13 cellular contexts compared by ENCODE assay signal in genomic region chrX:45068555-45068954, GRCh38.
DNase-seq lines count a peak whose midpoint lies in the region; ATAC-seq and TF ChIP-seq lines count a peak whose summit lies in the region.
"Had no signal": no experiment of that assay in that cellular context is flagged by ENCODE, and none has a peak within 500 bp of the region (broad histone marks: within the 10 kb centered on the region; RNA-seq: fewer than 3 reads in every experiment).

No MANE protein-coding gene starts in this region.

- H3K4me3 ChIP-seq in fibroblast of villous mesenchyme (ENCODE audit: low read depth, low read length) = no peak overlapping the region

- ATAC-seq in activated T-cell treated with anti-CD3 and anti-CD28 coated beads, Interleukin-2, amount 50 U/mL, for 72 hours (replicated peaks in 1 of 2) = peak; percentile 61 to 72
- ATAC-seq in stimulated activated naive CD8-positive, alpha-beta T cell treated with anti-CD3 and anti-CD28 coated beads, Interleukin-15, Interleukin-2, amounts not matched to agents 100 U/mL and 50 U/mL, for 24 hours = peak; percentile 63
- ATAC-seq: HCT116, left cardiac atrium had no signal

- H3K4me1 Mint-ChIP-seq in activated T-cell treated with anti-CD3 and anti-CD28 coated beads, Interleukin-2, amount 50 U/mL, for 72 hours (ENCODE audit: low read depth) = peaks cover 55% of the 10 kb centered on the region
- H3K4me1 Mint-ChIP-seq in T-helper 2 cell treated with Interferon-gamma antibody and Interleukin-4, amounts not matched to agents 5 μg/mL and 100 μg/mL, for 36 hours (ENCODE audit: low read depth) = peaks cover 27% of the 10 kb centered on the region

- H3K9me3 Mint-ChIP-seq in activated T-cell treated with anti-CD3 and anti-CD28 coated beads, Interleukin-2, amount 50 U/mL, for 72 hours = peaks cover 0 to 5% of the 10 kb centered on the region in 2 donors
- H3K9me3 Mint-ChIP-seq in T-helper 2 cell treated with Interferon-gamma antibody and Interleukin-4, amounts not matched to agents 5 μg/mL and 100 μg/mL, for 36 hours = peaks cover 3% of the 10 kb centered on the region

- TF ChIP-seq CTCF in fibroblast of villous mesenchyme (IDR thresholded peaks at IDR 0.05; ENCODE audit: insufficient read depth, low read depth, low read length) = no peak

- H3K4me3 Mint-ChIP-seq in activated T-cell treated with anti-CD3 and anti-CD28 coated beads, Interleukin-2, amount 50 U/mL, for 72 hours = peak overlapping the region; percentile 62 to 76
- H3K4me3 Mint-ChIP-seq in T-helper 2 cell treated with Interferon-gamma antibody and Interleukin-4, amounts not matched to agents 5 μg/mL and 100 μg/mL, for 36 hours = peak overlapping the region; percentile 63

- peaks cover 21 to 38% of the 10 kb centered on the region in 2 donors for H3K36me3 Mint-ChIP-seq in activated T-cell treated with anti-CD3 and anti-CD28 coated beads, Interleukin-2, amount 50 U/mL, for 72 hours (ENCODE audit: insufficient read depth in 2 of 2)
- peaks cover 48% of the 10 kb centered on the region for H3K36me3 Mint-ChIP-seq in T-helper 2 cell treated with Interferon-gamma antibody and Interleukin-4, amounts not matched to agents 5 μg/mL and 100 μg/mL, for 36 hours (ENCODE audit: low read depth)

- peak overlapping the region; percentile 96 for H3K27ac Mint-ChIP-seq in activated T-cell treated with anti-CD3 and anti-CD28 coated beads, Interleukin-2, amount 50 U/mL, for 72 hours
- H3K27ac Mint-ChIP-seq in T-helper 2 cell treated with Interferon-gamma antibody and Interleukin-4, amounts not matched to agents 5 μg/mL and 100 μg/mL, for 36 hours = peak overlapping the region; percentile 89

- H3K27me3 Mint-ChIP-seq in activated T-cell treated with anti-CD3 and anti-CD28 coated beads, Interleukin-2, amount 50 U/mL, for 72 hours (ENCODE audit: low read depth) = no peaks in the 10 kb centered on the region
- H3K27me3 Mint-ChIP-seq in T-helper 2 cell treated with Interferon-gamma antibody and Interleukin-4, amounts not matched to agents 5 μg/mL and 100 μg/mL, for 36 hours (ENCODE audit: low read depth) = no peaks in the 10 kb centered on the region

- peak in 1 of 2 donors; percentile 1 for DNase-seq in activated T-cell treated with anti-CD3 and anti-CD28 coated beads, Interleukin-2, amount 50 U/mL, for 72 hours
- DNase-seq in activated T-cell treated with anti-CD3 and anti-CD28 coated beads, Interleukin-2, amount 50 U/mL, for 1 hour = no peak
- DNase-seq in T-helper 2 cell treated with Interferon-gamma antibody and Interleukin-4, amounts not matched to agents 5 μg/mL and 100 μg/mL, for 36 hours (ENCODE audit: low spot score) = no peak
- DNase-seq in fibroblast of villous mesenchyme (ENCODE audit: low read depth) (peak; percentile 25), ureter (ENCODE audit: low spot score) (no peak), cerebellar cortex (ENCODE audit: low spot score) (no peak)
- no peak for DNase-seq in stimulated activated naive CD8-positive, alpha-beta T cell treated with anti-CD3 and anti-CD28 coated beads, Interleukin-15, Interleukin-2, amounts not matched to agents 100 U/mL and 50 U/mL, for 24 hours
- no peak for DNase-seq in stimulated activated CD4-positive, alpha-beta T cell treated with anti-CD3 and anti-CD28 coated beads, Interleukin-4, amount 100 ng/mL, for 4 hours
- DNase-seq: activated CD4-positive, CD25-positive, alpha-beta regulatory T cell treated with anti-CD3 and anti-CD28 coated beads, Interleukin-2, amount 50 U/mL, for 72 hours; effector CD8-positive, alpha-beta T cell; left cardiac atrium; NCI-H1694 treated with DMSO at 0.1 percent for 48 hours had no signal
